In genomic region chr10:26430641-26431163, GRCh38 we compare ENCODE assay signal across 8 cellular contexts. TPM values are rescaled to one million over a fixed set of nuclear protein-coding genes. Genes with fewer than 3 reads are reported as not detected.
DNase-seq lines count a peak whose midpoint lies in the region; ATAC-seq, FAIRE-seq and TF ChIP-seq lines count a peak whose summit lies in the region.

No MANE protein-coding gene starts in this region.

- no peak for TF ChIP-seq CTCF in kidney (IDR thresholded peaks at IDR 0.05; ENCODE audit: borderline replicate concordance, extremely low read depth, insufficient read depth)

- H3K27ac ChIP-seq in kidney (ENCODE audit: low read depth in 2 of 2, low read length in 2 of 2) = no peak overlapping the region

- H3K4me3 ChIP-seq in kidney (ENCODE audit: low read length in 2 of 2) = no peak overlapping the region

- FAIRE-seq in kidney (lab: Jason Lieb, UNC) = peak; percentile 15

- no peaks in the 10 kb centered on the region for H3K36me3 ChIP-seq in kidney (ENCODE audit: control insufficient read depth in 1 of 2, insufficient read depth in 2 of 2, low read length in 2 of 2)

- H3K4me1 ChIP-seq in kidney (ENCODE audit: control insufficient read depth in 1 of 2, insufficient read depth in 1 of 2, low read depth in 1 of 2, low read length in 2 of 2) = no peaks in the 10 kb centered on the region

- intact Hi-C loops in kidney (cut with DNase I) = no loop called here

- DNase-seq in M059J (ENCODE audit: low read depth) (peak; percentile 86), kidney (no peak), NCI-H526 treated with DMSO at 0.1 percent for 48 hours (lab: John Stamatoyannopoulos, UW) (no peak), C1 segment of cervical spinal cord (lab: John Stamatoyannopoulos, UW) (no peak), NCI-H748 treated with DMSO at 0.1 percent for 48 hours (lab: John Stamatoyannopoulos, UW) (no peak), NK-92 (lab: John Stamatoyannopoulos, UW; ENCODE audit: unreplicated experiment) (no peak)

- peak; percentile 95 for ATAC-seq in GM18508 (IDR thresholded peaks at IDR 0.05; ENCODE audit: insufficient read depth, unreplicated experiment)
- peak; percentile 86 for ATAC-seq in GM21717 (IDR thresholded peaks at IDR 0.05; ENCODE audit: unreplicated experiment)

- no peak overlapping the region for H3K9ac ChIP-seq in kidney (ENCODE audit: low read length in 2 of 2)

- no peaks in the 10 kb centered on the region for H3K9me3 ChIP-seq in kidney (ENCODE audit: control insufficient read depth in 1 of 2, low read length in 2 of 2)

RNA-seq across cellular contexts. Expression of gene APBB1IP, which starts 7.4 kb away (rescaled TPM):
- 0.37 TPM in 1 of 2 replicates, not detected in the other for total RNA-seq in M059J (2014; rRNA removed; shearing (Covaris generic))
- 20.5 TPM for total RNA-seq in kidney
- polyA plus RNA-seq in kidney (ENCODE audit: insufficient read depth, low read depth, low replicate concordance) = 4.1 TPM

Comparison
In these comparisons a context has a peak if more than half of its experiments do, and no peak if none do; other contexts are left out.
1. RNA of gene APBB1IP, which starts 7.4 kb away (total RNA-seq): 20.5 TPM in kidney (single experiment); 0.37 TPM in M059J; every median in the first group is over 10 times any median in the second.